24 cellular contexts compared by ENCODE assay signal in genomic region chr2:224628416-224628815, GRCh38. TPM values are rescaled to one million over a fixed set of nuclear protein-coding genes. Genes with fewer than 3 reads are reported as not detected.
DNase-seq lines count a peak whose midpoint lies in the region; FAIRE-seq and TF ChIP-seq lines count a peak whose summit lies in the region.
"Had no signal": no experiment of that assay in that cellular context is flagged by ENCODE, and none has a peak within 500 bp of the region (broad histone marks: within the 10 kb centered on the region; RNA-seq: fewer than 3 reads in every experiment).

No MANE protein-coding gene starts in this region.

- H3K79me2 ChIP-seq in smooth muscle cell (ENCODE audit: low read depth): no peaks in the 10 kb centered on the region

- H3K9ac ChIP-seq in endodermal cell (ENCODE audit: extremely low read depth, low read length, poor library complexity, severe bottlenecking): peak overlapping the region; percentile 15
- H3K9ac ChIP-seq in smooth muscle cell (ENCODE audit: low read depth): no peak overlapping the region
- H3K9ac ChIP-seq: BLaER1 treated with 17β-estradiol and CSF1 and Interleukin-3, amounts not matched to agents 10 nM and 100 nM had no signal

- FAIRE-seq in GM19239 (lab: Jason Lieb, UNC): no peak
- FAIRE-seq: A204.1, G401.6, GM12892 had no signal

- no peaks in the 10 kb centered on the region for H3K36me3 Mint-ChIP-seq in endodermal cell (ENCODE audit: low read depth)
- H3K36me3 Mint-ChIP-seq: CD14-positive monocyte; CD8-positive, alpha-beta memory T cell had no signal

- CTCF ChIA-PET in HEK293 (lab: Yijun Ruan, JAX): interaction anchor here (0.6 kb wide), 2 partner anchors 73 to 373 kb away, joined by 4 to 5 read pairs; no protein-coding TSS in a partner anchor

- POLR2A ChIA-PET in HEK293 (lab: Yijun Ruan, JAX): no interaction called here

- H3K27me3 ChIP-seq in endodermal cell (ENCODE audit: control insufficient read depth, insufficient read depth, low read length, poor library complexity, severe bottlenecking): no peaks in the 10 kb centered on the region
- H3K27me3 ChIP-seq in smooth muscle cell (ENCODE audit: low read depth): no peaks in the 10 kb centered on the region
- H3K27me3 ChIP-seq: BE2C; BLaER1 treated with 17β-estradiol and CSF1 and Interleukin-3, amounts not matched to agents 10 nM and 100 nM had no signal

- H3K4me1 ChIP-seq in HEK293 (ENCODE audit: control insufficient read depth, insufficient read depth, low read length): peaks cover 2% of the 10 kb centered on the region; the same call in 1 of the 2 replicates
- H3K4me1 ChIP-seq in endodermal cell (ENCODE audit: control insufficient read depth, insufficient read depth, low read length): no peaks in the 10 kb centered on the region
- H3K4me1 ChIP-seq in smooth muscle cell (ENCODE audit: low read depth): no peaks in the 10 kb centered on the region
- H3K4me1 ChIP-seq: BE2C; BLaER1 treated with 17β-estradiol and CSF1 and Interleukin-3, amounts not matched to agents 10 nM and 100 nM had no signal

- H3K36me3 ChIP-seq in HEK293 (ENCODE audit: control insufficient read depth in 2 of 2, insufficient read depth in 1 of 2, low read length in 2 of 2) (no peaks in the 10 kb centered on the region), endodermal cell (ENCODE audit: control insufficient read depth, insufficient read depth, low read length) (no peaks in the 10 kb centered on the region), smooth muscle cell (ENCODE audit: low read depth) (no peaks in the 10 kb centered on the region)
- H3K36me3 ChIP-seq: BE2C; BLaER1 treated with 17β-estradiol and CSF1 and Interleukin-3, amounts not matched to agents 10 nM and 100 nM had no signal

- WGBS in endodermal cell (ENCODE audit: insufficient coverage in 1 of 2, insufficient read length in 1 of 2), 2 experiments: 92 to 97% methylated on average over 3 of the region's 3 CpGs
- WGBS in smooth muscle cell (ENCODE audit: low lambda C conversion rate): 70% methylated on average over 3 of the region's 3 CpGs

- DNase-seq in NCI-H82 (lab: John Stamatoyannopoulos, UW) (peak; percentile 39), NCI-H82 treated with DMSO at 0.1 percent for 48 hours (lab: John Stamatoyannopoulos, UW; ENCODE audit: unreplicated experiment) (no peak), endodermal cell (no peak), smooth muscle cell (lab: John Stamatoyannopoulos, UW; ENCODE audit: unreplicated experiment) (no peak), iPS-NIHi7 (ENCODE audit: extremely low spot score) (no peak), GM19239 (ENCODE audit: insufficient read length, low spot score) (no peak), mesenteric fat pad (ENCODE audit: low spot score) (no peak)
- DNase-seq: ACHN; AML-193; BE2C; CD4-positive, alpha-beta T cell; CD8-positive, alpha-beta memory T cell; DMS153; DND-41; H9; HFFc6 had no signal

- H3K4me2 ChIP-seq in smooth muscle cell: peak overlapping the region; percentile 38
- H3K4me2 ChIP-seq: BLaER1 treated with 17β-estradiol and CSF1 and Interleukin-3, amounts not matched to agents 10 nM and 100 nM; GM23338 had no signal

- peaks cover 5% of the 10 kb centered on the region for H3K4me1 Mint-ChIP-seq in endodermal cell
- H3K4me1 Mint-ChIP-seq: CD14-positive monocyte; CD8-positive, alpha-beta memory T cell; GM23338; H9 had no signal

- H3F3A ChIP-seq in smooth muscle cell (ENCODE audit: low read depth): no peaks in the 10 kb centered on the region

- no peak overlapping the region for H3K27ac ChIP-seq in HEK293 (ENCODE audit: extremely low read depth, low read depth, low read length)
- H3K27ac ChIP-seq in endodermal cell (ENCODE audit: low read depth, low read length): no peak overlapping the region
- H3K27ac ChIP-seq in smooth muscle cell (ENCODE audit: low read depth): no peak overlapping the region
- H3K27ac ChIP-seq: 22Rv1; BLaER1 treated with 17β-estradiol and CSF1 and Interleukin-3, amounts not matched to agents 10 nM and 100 nM had no signal

- H3K4me3 ChIP-seq in HEK293 (ENCODE audit: low read depth, low read length) (no peak overlapping the region), endodermal cell (ENCODE audit: low read length) (no peak overlapping the region), smooth muscle cell (no peak overlapping the region)
- H3K4me3 ChIP-seq: BLaER1 treated with 17β-estradiol and CSF1 and Interleukin-3, amounts not matched to agents 10 nM and 100 nM; GM23338 had no signal

- H3K27ac Mint-ChIP-seq in endodermal cell: no peak overlapping the region
- H3K27ac Mint-ChIP-seq: CD14-positive monocyte; CD4-positive, alpha-beta T cell; CD8-positive, alpha-beta memory T cell; GM23338; H9; HFFc6 had no signal

- H3K4me3 Mint-ChIP-seq in endodermal cell: no peak overlapping the region
- H3K4me3 Mint-ChIP-seq: CD14-positive monocyte; CD4-positive, alpha-beta T cell; CD8-positive, alpha-beta memory T cell; GM23338; H9; HFFc6 had no signal

- H3K9me3 ChIP-seq in HEK293 (ENCODE audit: control insufficient read depth, insufficient read depth, low read depth, low read length): no peaks in the 10 kb centered on the region
- H3K9me3 ChIP-seq in endodermal cell (ENCODE audit: control insufficient read depth, low read length): no peaks in the 10 kb centered on the region
- H3K9me3 ChIP-seq in smooth muscle cell (replicated peaks; ENCODE audit: low read depth): no peaks in the 10 kb centered on the region
- H3K9me3 ChIP-seq: BE2C; BLaER1 treated with 17β-estradiol and CSF1 and Interleukin-3, amounts not matched to agents 10 nM and 100 nM had no signal

- no peak overlapping the region for H2AFZ ChIP-seq in smooth muscle cell (ENCODE audit: low read depth)
- H2AFZ ChIP-seq: GM23338 had no signal

- H3K27me3 Mint-ChIP-seq in endodermal cell (ENCODE audit: insufficient read depth): no peaks in the 10 kb centered on the region
- H3K27me3 Mint-ChIP-seq: CD4-positive, alpha-beta T cell had no signal

- TF ChIP-seq CTCF in HEK293 (tag by site-specific recombination; IDR thresholded peaks at IDR 0.05): no peak
- TF ChIP-seq CTCF in endodermal cell (conservative IDR thresholded peaks at IDR 0.05): no peak
- TF ChIP-seq CTCF in smooth muscle cell (IDR thresholded peaks at IDR 0.05; ENCODE audit: borderline replicate concordance, insufficient read depth, poor library complexity, severe bottlenecking): no peak

- no peaks in the 10 kb centered on the region for H3K9me3 Mint-ChIP-seq in endodermal cell
- H3K9me3 Mint-ChIP-seq: CD4-positive, alpha-beta T cell; CD8-positive, alpha-beta memory T cell; GM23338; H9; HFFc6 had no signal

- H4K20me1 ChIP-seq in smooth muscle cell (ENCODE audit: low read depth): no peaks in the 10 kb centered on the region
- H4K20me1 ChIP-seq: BLaER1 treated with 17β-estradiol and CSF1 and Interleukin-3, amounts not matched to agents 10 nM and 100 nM had no signal

TF ChIP-seq in HEK293, 187 proteins besides CTCF, POLR2A, EP300 and RAD21:
- TF ChIP-seq ZNF837 (tag by site-specific recombination; IDR thresholded peaks at IDR 0.05) (no peak), PRDM6 (tag by site-specific recombination; IDR thresholded peaks at IDR 0.05) (peak; percentile 65), TRIM28 (IDR thresholded peaks at IDR 0.05; ENCODE audit: borderline replicate concordance, low read length) (peak; percentile 61; the same call in 1 of the 2 replicates), TCF7L2 (IDR thresholded peaks at IDR 0.05; ENCODE audit: borderline replicate concordance, low read depth, low read length) (0 out of 2 replicates have a peak, but pooled peaks have one; percentile 18)

RNA-seq across cellular contexts. Expression of gene CUL3, which starts 43.3 kb away (rescaled TPM):
- total RNA-seq in endodermal cell (10 to 100 TPM; 78.4 to 89.9 TPM), smooth muscle cell (95.0 and 109 TPM in 2 replicates), mesenteric fat pad (77.1 TPM)
- polyA plus RNA-seq in endodermal cell (2013, experiment 1 of 2): 95.6 TPM
- 101 TPM for polyA plus RNA-seq in endodermal cell (2013, experiment 2 of 2)
- polyA plus RNA-seq in smooth muscle cell: 63.4 and 65.8 TPM in 2 replicates
